ENCODE assay signal across 21 cellular contexts in genomic region chr4:179664628-179665027, GRCh38.
"Had no signal": no experiment of that assay in that cellular context is flagged by ENCODE, and none has a peak within 500 bp of the region (broad histone marks: within the 10 kb centered on the region; RNA-seq: fewer than 3 reads in every experiment).

No MANE protein-coding gene starts in this region.

- H3K27me3 Mint-ChIP-seq: naive thymus-derived CD8-positive, alpha-beta T cell; progenitor cell of endocrine pancreas had no signal

- DNase-seq: effector memory CD4-positive, alpha-beta T cell; gastrocnemius medialis; heart right ventricle; hypothalamus; islet precursor cell; mammary epithelial cell; mucosa of descending colon; naive thymus-derived CD8-positive, alpha-beta T cell; ovary; small intestine; stimulated activated CD4-positive, alpha-beta T cell treated with anti-CD3 and anti-CD28 coated beads, Interleukin-12 subunit alpha, Interleukin-12 subunit beta, amount 100 ng/mL, for 4 hours; stimulated activated CD4-positive, alpha-beta T cell treated with anti-CD3 and anti-CD28 coated beads, Interleukin-2, amount 100 ng/mL, for 48 hours; stomach; substantia nigra; transverse colon had no signal

- H3K9me3 ChIP-seq: gastrocnemius medialis, ovary, thoracic aorta had no signal

- H3K27ac Mint-ChIP-seq: naive thymus-derived CD8-positive, alpha-beta T cell; progenitor cell of endocrine pancreas had no signal

- H3K36me3 ChIP-seq: esophagus muscularis mucosa, gastrocnemius medialis, heart right ventricle, ovary, stomach, thoracic aorta, transverse colon had no signal

- H3K4me1 ChIP-seq: esophagus muscularis mucosa, gastrocnemius medialis, heart right ventricle, stomach, transverse colon had no signal

- ATAC-seq: gastrocnemius medialis; heart right ventricle; left lobe of liver; naive thymus-derived CD8-positive, alpha-beta T cell; right cardiac atrium had no signal

- H3K27ac ChIP-seq: epithelial cell of prostate, esophagus muscularis mucosa, gastrocnemius medialis, heart right ventricle, ovary, stomach, thoracic aorta, transverse colon had no signal

- H3K4me3 ChIP-seq: esophagus muscularis mucosa, gastrocnemius medialis, heart right ventricle, mucosa of descending colon, ovary, stomach, thoracic aorta, transverse colon had no signal

- H3K27me3 ChIP-seq: esophagus muscularis mucosa, gastrocnemius medialis, heart right ventricle, ovary, stomach, transverse colon had no signal

- H3K4me3 Mint-ChIP-seq: naive thymus-derived CD8-positive, alpha-beta T cell had no signal

- H3K36me3 Mint-ChIP-seq: naive thymus-derived CD8-positive, alpha-beta T cell had no signal
